In the genomic region with DNA sequence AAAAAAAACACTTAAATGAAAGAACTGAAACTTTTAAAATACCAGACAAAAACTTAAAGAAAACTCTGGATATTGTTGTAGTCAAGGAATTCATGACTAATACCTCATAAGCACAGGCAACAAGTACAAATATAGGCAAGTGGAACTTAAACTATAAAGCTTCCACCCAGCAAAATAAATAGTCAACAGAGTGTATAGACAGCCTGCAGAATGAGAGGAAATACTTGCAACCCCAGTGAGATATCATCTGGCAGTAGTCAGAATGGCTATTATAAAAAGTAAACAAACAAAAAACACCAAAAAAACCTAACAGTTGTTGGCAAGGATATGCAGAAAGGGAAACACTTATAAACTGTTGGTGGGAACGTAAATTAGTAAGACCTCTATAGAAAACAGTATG, we compare ENCODE assay signal across 22 cellular contexts.
"Had no signal": no experiment of that assay in that cellular context is flagged by ENCODE, and none has a peak within 500 bp of the region (broad histone marks: within the 10 kb centered on the region; RNA-seq: fewer than 3 reads in every experiment).

No MANE protein-coding gene starts in this region.

- H3K9me3 ChIP-seq: colonic mucosa, left lung, lower lobe of right lung, mucosa of descending colon had no signal

- DNase-seq: colonic mucosa; cortex of kidney; effector CD8-positive, alpha-beta T cell; effector memory CD8-positive, alpha-beta T cell; endodermal cell; erythroblast; esophagus squamous epithelium; foreskin fibroblast; foreskin melanocyte; gastrocnemius medialis; heart right ventricle; hippocampal formation; left cardiac atrium; left lung; left ventricle myocardium superior; lower lobe of right lung; mesendoderm; mucosa of descending colon; naive B cell; naive thymus-derived CD8-positive, alpha-beta T cell had no signal

- H3K4me1 ChIP-seq: colonic mucosa, esophagus squamous epithelium, gastrocnemius medialis, heart right ventricle, left lung, lower lobe of right lung had no signal

- ATAC-seq: effector memory CD8-positive, alpha-beta T cell; esophagus mucosa; gastrocnemius medialis; heart right ventricle; left cardiac atrium; left lung; left ventricle myocardium superior; lower lobe of right lung; mucosa of descending colon; naive thymus-derived CD8-positive, alpha-beta T cell had no signal

- H3K36me3 ChIP-seq: colonic mucosa, esophagus squamous epithelium, gastrocnemius medialis, heart right ventricle, left lung, lower lobe of right lung had no signal

- H3K27me3 ChIP-seq: colonic mucosa, esophagus squamous epithelium, gastrocnemius medialis, heart right ventricle, left lung had no signal

- H3K4me3 ChIP-seq: colonic mucosa, esophagus squamous epithelium, gastrocnemius medialis, heart right ventricle, left lung, lower lobe of right lung, mucosa of descending colon had no signal

- H3K27ac ChIP-seq: colonic mucosa, epithelial cell of prostate, esophagus squamous epithelium, gastrocnemius medialis, heart right ventricle, left lung, lower lobe of right lung had no signal
